Comparison of ENCODE assay signal across 8 cellular contexts in the genomic region with DNA sequence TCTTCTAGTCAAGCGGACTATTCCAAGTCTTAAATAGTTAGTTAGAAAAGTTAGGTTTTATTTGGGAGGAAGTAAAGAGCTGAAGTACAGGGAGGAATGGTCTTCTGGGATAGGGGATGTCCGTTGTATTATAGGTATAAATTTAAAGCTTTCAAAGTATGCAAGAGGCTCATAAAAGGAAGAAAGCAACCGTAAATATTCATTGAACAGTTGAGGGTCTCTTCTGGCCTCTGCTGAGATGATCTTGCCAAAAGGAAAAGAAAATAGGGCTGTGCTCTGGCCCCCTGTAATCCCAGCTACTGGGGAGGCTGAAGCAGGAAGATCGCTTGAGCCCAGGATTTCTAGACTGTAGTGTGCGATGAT. TPM values are rescaled to one million over a fixed set of nuclear protein-coding genes. Genes with fewer than 3 reads are reported as not detected.
DNase-seq lines count a peak whose midpoint lies in the region; ATAC-seq, FAIRE-seq and TF ChIP-seq lines count a peak whose summit lies in the region.

No MANE protein-coding gene starts in this region.

- H3K27ac ChIP-seq in keratinocyte (ENCODE audit: control insufficient read depth, insufficient read depth, low read length) = peak overlapping the region; percentile 70
- H3K27ac ChIP-seq in testis = peak overlapping the region; percentile 91 to 93

- H3K27me3 Mint-ChIP-seq in activated CD4-positive, alpha-beta T cell treated with anti-CD3 and anti-CD28 coated beads for 36 hours = no peaks in the 10 kb centered on the region

- POLR2A ChIA-PET in activated CD4-positive, alpha-beta T cell treated with anti-CD3 and anti-CD28 coated beads for 36 hours (lab: Charles Lee) = interaction anchor here (1.0 to 2.0 kb wide), 3 partner anchors 90 to 191 kb away, joined by 4 to 9 read pairs (median 6); partner anchors contain the start of genes ANKRD52, CNPY2 and STAT2

- no peaks in the 10 kb centered on the region for H4K20me1 ChIP-seq in keratinocyte (ENCODE audit: control insufficient read depth, extremely low read depth, insufficient read depth, low read length)

- no peaks in the 10 kb centered on the region for H3K36me3 ChIP-seq in keratinocyte (ENCODE audit: control insufficient read depth in 2 of 2, extremely low read depth in 1 of 2, insufficient read depth in 2 of 2, low read length in 2 of 2)
- H3K36me3 ChIP-seq in testis (ENCODE audit: low read depth, missing control alignments) = no peaks in the 10 kb centered on the region

- no peaks in the 10 kb centered on the region for H3K9me3 ChIP-seq in keratinocyte (ENCODE audit: control insufficient read depth, low read depth, low read length)
- H3K9me3 ChIP-seq in testis = no peaks in the 10 kb centered on the region

- H3K27me3 ChIP-seq in keratinocyte (ENCODE audit: control insufficient read depth, extremely low read depth, insufficient read depth, low read length) (no peaks in the 10 kb centered on the region), testis (no peaks in the 10 kb centered on the region)

- H3K9me3 Mint-ChIP-seq in activated CD4-positive, alpha-beta T cell treated with anti-CD3 and anti-CD28 coated beads for 36 hours (ENCODE audit: low read depth) = no peaks in the 10 kb centered on the region
- H3K9me3 Mint-ChIP-seq in activated naive CD4-positive, alpha-beta T cell treated with anti-CD3 and anti-CD28 coated beads, Interleukin-2, amount 50 U/mL, for 72 hours = peaks cover 0 to 3% of the 10 kb centered on the region in 2 donors

- peaks cover 19% of the 10 kb centered on the region for H3K4me1 Mint-ChIP-seq in activated CD4-positive, alpha-beta T cell treated with anti-CD3 and anti-CD28 coated beads for 36 hours

- no peak for DNase-seq in activated CD4-positive, alpha-beta T cell treated with anti-CD3 and anti-CD28 coated beads for 36 hours
- DNase-seq in activated CD4-positive, alpha-beta T cell treated with anti-CD3 and anti-CD28 coated beads for 1 hour = no peak
- no peak for DNase-seq in activated naive CD4-positive, alpha-beta T cell treated with anti-CD3 and anti-CD28 coated beads, Interleukin-2, amount 50 U/mL, for 72 hours (ENCODE audit: low spot score in 2 of 2)
- DNase-seq in keratinocyte (ENCODE audit: low read depth, low spot score) (no peak), testis (no peak), GM12892 (ENCODE audit: insufficient read length) (no peak)
- no peak for DNase-seq in stimulated activated CD4-positive, alpha-beta T cell treated with anti-CD3 and anti-CD28 coated beads, Interleukin-12 subunit alpha, Interleukin-12 subunit beta, amount 100 ng/mL, for 4 hours

- H3K9me1 ChIP-seq in keratinocyte (ENCODE audit: control insufficient read depth, extremely low read depth, insufficient read depth, low read length) = no peaks in the 10 kb centered on the region

- peak overlapping the region; percentile 81 for H3K4me3 Mint-ChIP-seq in activated CD4-positive, alpha-beta T cell treated with anti-CD3 and anti-CD28 coated beads for 36 hours

- TF ChIP-seq POLR2A in testis (IDR thresholded peaks at IDR 0.05) = no peak
- no peak for TF ChIP-seq POLR2A in GM12892 (IDR thresholded peaks at IDR 0.05; ENCODE audit: low read depth, low read length)

- peak overlapping the region; percentile 77 for H2AFZ ChIP-seq in keratinocyte (ENCODE audit: control insufficient read depth, low read length)

- intact Hi-C loops in activated CD4-positive, alpha-beta T cell treated with anti-CD3 and anti-CD28 coated beads for 36 hours (cut with DNase I, micrococcal nuclease) = loop anchor here (1.0 to 5.0 kb wide), 13 partner anchors 15 to 331 kb away; partner anchors contain the start of genes SPRYD4 (in 2 of the 2), STAT2 (in 2 of the 2), ANKRD52 (in 1 of the 2) and CNPY2 (in 1 of the 2)
- intact Hi-C loops in testis (cut with DNase I; ENCODE audit: low total_unique reads) = no loop called here

- H3K36me3 Mint-ChIP-seq in activated CD4-positive, alpha-beta T cell treated with anti-CD3 and anti-CD28 coated beads for 36 hours (ENCODE audit: low read depth) = peaks cover 7% of the 10 kb centered on the region
- peaks cover 14% of the 10 kb centered on the region in 2 donors for H3K36me3 Mint-ChIP-seq in activated naive CD4-positive, alpha-beta T cell treated with anti-CD3 and anti-CD28 coated beads, Interleukin-2, amount 50 U/mL, for 72 hours

- peak overlapping the region; percentile 88 for H3K4me2 ChIP-seq in keratinocyte (ENCODE audit: control insufficient read depth, extremely low read depth, insufficient read depth, low read depth, low read length)

- H3K4me3 ChIP-seq in keratinocyte (ENCODE audit: control insufficient read depth in 2 of 3, extremely low read depth in 1 of 3, insufficient read depth in 2 of 3, low read depth in 1 of 3, low read length in 3 of 3) (peak overlapping the region; percentile 72 to 88 (median 82)), testis (peak overlapping the region; percentile 68 to 95)

- 25 to 28% methylated on average over 5 of the region's 5 CpGs for WGBS in testis, 2 donors

- TF ChIP-seq CTCF in keratinocyte (optimal IDR thresholded peaks at IDR 0.05 in 1 of 3, IDR thresholded peaks at IDR 0.05 in 1 of 3, conservative IDR thresholded peaks at IDR 0.05 in 1 of 3; ENCODE audit: extremely low read depth in 1 of 3, insufficient read depth in 2 of 3, low read length in 3 of 3) (no peak), testis (IDR thresholded peaks at IDR 0.05) (no peak)

- FAIRE-seq in keratinocyte (lab: Jason Lieb, UNC) (no peak), GM12892 (lab: Jason Lieb, UNC) (no peak)

- H3K4me1 ChIP-seq in keratinocyte (ENCODE audit: control insufficient read depth, extremely low read depth, insufficient read depth, low read length) = peaks cover 4% of the 10 kb centered on the region
- no peaks in the 10 kb centered on the region for H3K4me1 ChIP-seq in testis

- peak overlapping the region; percentile 97 for H3K27ac Mint-ChIP-seq in activated CD4-positive, alpha-beta T cell treated with anti-CD3 and anti-CD28 coated beads for 36 hours
- H3K27ac Mint-ChIP-seq in activated naive CD4-positive, alpha-beta T cell treated with anti-CD3 and anti-CD28 coated beads, Interleukin-2, amount 50 U/mL, for 72 hours = peak overlapping the region; percentile 96 to 99

- H3K79me2 ChIP-seq in keratinocyte (ENCODE audit: control insufficient read depth, insufficient read depth, low read length) = no peaks in the 10 kb centered on the region

- CTCF ChIA-PET in activated CD4-positive, alpha-beta T cell treated with anti-CD3 and anti-CD28 coated beads for 36 hours (lab: Charles Lee) = interaction anchor here (0.5 to 5.0 kb wide), 10 partner anchors 10 to 260 kb away, joined by 3 to 32 read pairs (median 4); partner anchors contain the start of gene SMARCC2

- ATAC-seq in activated CD4-positive, alpha-beta T cell treated with anti-CD3 and anti-CD28 coated beads for 36 hours = no peak
- ATAC-seq in activated naive CD4-positive, alpha-beta T cell treated with anti-CD3 and anti-CD28 coated beads, Interleukin-2, amount 50 U/mL, for 72 hours = no peak
- ATAC-seq in HG03469 (IDR thresholded peaks at IDR 0.05; ENCODE audit: unreplicated experiment) = no peak

- H3K9ac ChIP-seq in keratinocyte (ENCODE audit: control insufficient read depth, extremely low read depth, insufficient read depth, low read length) = peak overlapping the region; percentile 74

- dilution Hi-C loops in keratinocyte (cut with MboI; ENCODE audit: extremely low pct_ligation_motif_present, low sequenced_read_pairs) = no loop called here

RNA-seq across cellular contexts. Expression of gene TIMELESS, which starts 0.4 kb away (rescaled TPM):
- 10 to 100 TPM; 46.3 to 47.3 TPM for total RNA-seq in activated CD4-positive, alpha-beta T cell treated with anti-CD3 and anti-CD28 coated beads for 36 hours
- total RNA-seq in activated naive CD4-positive, alpha-beta T cell treated with anti-CD3 and anti-CD28 coated beads, Interleukin-2, amount 50 U/mL, for 72 hours = 10 to 100 TPM; 60.4 to 61.6 TPM
- 1.4 to 3.5 TPM (median 2.6 TPM) in 3 replicates for polyA plus RNA-seq in keratinocyte
- 4.1 TPM for polyA plus RNA-seq in keratinocyte (2011; ENCODE audit: low read depth)
- 1.9 and 2.3 TPM in 2 replicates for polyA plus RNA-seq in keratinocyte (2011; cell fraction: cytosol; rRNA removed)
- 7.8 and 9.1 TPM in 2 replicates for polyA plus RNA-seq in keratinocyte (2011; cell fraction: nucleus; rRNA removed)
- polyA plus RNA-seq in keratinocyte (2012; ENCODE audit: low replicate concordance) = 2.3 and 11.3 TPM in 2 replicates
- polyA minus RNA-seq in keratinocyte = 1.9 to 9.9 TPM (median 3.5 TPM) in 3 replicates
- polyA minus RNA-seq in keratinocyte (2011; cell fraction: cytosol; rRNA and poly(A)+ RNA removed) = 2.7 TPM
- polyA minus RNA-seq in keratinocyte (2011; cell fraction: nucleus; rRNA and poly(A)+ RNA removed) = 1.1 and 2.6 TPM in 2 replicates
- total RNA-seq in testis = 10 to 100 TPM; 16.2 to 16.3 TPM
- 13.5 TPM for polyA plus RNA-seq in testis (ENCODE audit: insufficient read depth, low read depth, low replicate concordance)
- polyA plus RNA-seq in GM12892 (2012; ENCODE audit: missing spikeins) = 24.0 TPM

RNA-seq across cellular contexts. Expression of gene MIP, which starts 4.9 kb away (rescaled TPM):
- total RNA-seq in activated CD4-positive, alpha-beta T cell treated with anti-CD3 and anti-CD28 coated beads for 36 hours = not detected
- total RNA-seq in activated naive CD4-positive, alpha-beta T cell treated with anti-CD3 and anti-CD28 coated beads, Interleukin-2, amount 50 U/mL, for 72 hours = not detected
- polyA plus RNA-seq in keratinocyte = not detected in 3 replicates
- not detected for polyA plus RNA-seq in keratinocyte (2011; ENCODE audit: low read depth)
- 0.05 TPM in 1 of 2 replicates, not detected in the other for polyA plus RNA-seq in keratinocyte (2011; cell fraction: cytosol; rRNA removed)
- polyA plus RNA-seq in keratinocyte (2011; cell fraction: nucleus; rRNA removed) = not detected in 2 replicates
- polyA plus RNA-seq in keratinocyte (2012; ENCODE audit: low replicate concordance) = not detected in 2 replicates
- not detected in 3 replicates for polyA minus RNA-seq in keratinocyte
- not detected for polyA minus RNA-seq in keratinocyte (2011; cell fraction: cytosol; rRNA and poly(A)+ RNA removed)
- polyA minus RNA-seq in keratinocyte (2011; cell fraction: nucleus; rRNA and poly(A)+ RNA removed) = not detected in 2 replicates
- total RNA-seq in testis = 1 to 10 TPM in 1 of 2 donors, under 1 TPM in 1; 0.63 to 1.2 TPM
- 1.1 TPM for polyA plus RNA-seq in testis (ENCODE audit: insufficient read depth, low read depth, low replicate concordance)
- not detected for polyA plus RNA-seq in GM12892 (2012; ENCODE audit: missing spikeins)

RNA-seq across cellular contexts. Expression of gene SPRYD4, which starts 18.8 kb away (rescaled TPM):
- 1 to 10 TPM; 3.1 TPM for total RNA-seq in activated CD4-positive, alpha-beta T cell treated with anti-CD3 and anti-CD28 coated beads for 36 hours
- total RNA-seq in activated naive CD4-positive, alpha-beta T cell treated with anti-CD3 and anti-CD28 coated beads, Interleukin-2, amount 50 U/mL, for 72 hours = 1 to 10 TPM; 3.4 to 3.9 TPM
- polyA plus RNA-seq in keratinocyte (2.1 to 3.3 TPM (median 3.1 TPM) in 3 replicates), testis (ENCODE audit: insufficient read depth, low read depth, low replicate concordance) (2.6 TPM)
- 0.17 TPM for polyA plus RNA-seq in keratinocyte (2011; ENCODE audit: low read depth)
- 1.7 and 2.2 TPM in 2 replicates for polyA plus RNA-seq in keratinocyte (2011; cell fraction: cytosol; rRNA removed)
- 3.7 TPM in 2 replicates for polyA plus RNA-seq in keratinocyte (2011; cell fraction: nucleus; rRNA removed)
- polyA plus RNA-seq in keratinocyte (2012; ENCODE audit: low replicate concordance) = 1.2 TPM in 2 replicates
- 1.2 to 3.3 TPM (median 3.0 TPM) in 3 replicates for polyA minus RNA-seq in keratinocyte
- 0.77 TPM for polyA minus RNA-seq in keratinocyte (2011; cell fraction: cytosol; rRNA and poly(A)+ RNA removed)
- polyA minus RNA-seq in keratinocyte (2011; cell fraction: nucleus; rRNA and poly(A)+ RNA removed) = 1.2 and 2.0 TPM in 2 replicates
- 1 to 10 TPM; 6.8 to 6.9 TPM for total RNA-seq in testis
- polyA plus RNA-seq in GM12892 (2012; ENCODE audit: missing spikeins) = 3.6 TPM

RNA-seq across cellular contexts. Expression of gene GLS2, which starts 38.4 kb away (rescaled TPM):
- total RNA-seq in activated CD4-positive, alpha-beta T cell treated with anti-CD3 and anti-CD28 coated beads for 36 hours = 1 to 10 TPM; 8.7 TPM
- total RNA-seq in activated naive CD4-positive, alpha-beta T cell treated with anti-CD3 and anti-CD28 coated beads, Interleukin-2, amount 50 U/mL, for 72 hours = 1 to 10 TPM; 4.4 to 4.7 TPM
- polyA plus RNA-seq in keratinocyte (0.63 to 0.87 TPM (median 0.68 TPM) in 3 replicates), testis (ENCODE audit: insufficient read depth, low read depth, low replicate concordance) (2.2 TPM)
- polyA plus RNA-seq in keratinocyte (2011; ENCODE audit: low read depth) = 1.0 TPM
- polyA plus RNA-seq in keratinocyte (2011; cell fraction: cytosol; rRNA removed) = 0.83 and 0.89 TPM in 2 replicates
- 0.65 and 1.3 TPM in 2 replicates for polyA plus RNA-seq in keratinocyte (2011; cell fraction: nucleus; rRNA removed)
- 0.62 and 2.3 TPM in 2 replicates for polyA plus RNA-seq in keratinocyte (2012; ENCODE audit: low replicate concordance)
- polyA minus RNA-seq in keratinocyte = 0.82 to 1.9 TPM (median 1.1 TPM) in 3 replicates
- 0.77 TPM for polyA minus RNA-seq in keratinocyte (2011; cell fraction: cytosol; rRNA and poly(A)+ RNA removed)
- 0.63 TPM in 1 of 2 replicates, not detected in the other for polyA minus RNA-seq in keratinocyte (2011; cell fraction: nucleus; rRNA and poly(A)+ RNA removed)
- 1 to 10 TPM; 3.8 to 4.7 TPM for total RNA-seq in testis
- polyA plus RNA-seq in GM12892 (2012; ENCODE audit: missing spikeins) = 2.6 TPM
